ENCODE assay signal across 11 cellular contexts in genomic region chr22:36433318-36434231, GRCh38. TPM values are rescaled to one million over a fixed set of nuclear protein-coding genes. Genes with fewer than 3 reads are reported as not detected.
DNase-seq lines count a peak whose midpoint lies in the region; FAIRE-seq lines count a peak whose summit lies in the region.
"Had no signal": no experiment of that assay in that cellular context is flagged by ENCODE, and none has a peak within 500 bp of the region (broad histone marks: within the 10 kb centered on the region; RNA-seq: fewer than 3 reads in every experiment).

No MANE protein-coding gene starts in this region.

- H3K4ac ChIP-seq in trophoblast cell (ENCODE audit: low read depth, low read length), result peak overlapping the region; percentile 54

- peak overlapping the region; percentile 96 for H2BK12ac ChIP-seq in trophoblast cell (ENCODE audit: low read length)

- H3K9ac ChIP-seq in trophoblast cell (ENCODE audit: low read length), result no peak overlapping the region

- H2AFZ ChIP-seq in trophoblast cell (ENCODE audit: insufficient read depth, low read length, poor library complexity), result no peak overlapping the region

- H2AK5ac ChIP-seq in trophoblast cell (ENCODE audit: low read length), result peak overlapping the region; percentile 88

- H3K79me1 ChIP-seq in trophoblast cell (ENCODE audit: low read length), result peaks cover 43% of the 10 kb centered on the region

- no peak overlapping the region for H4K12ac ChIP-seq in trophoblast cell (ENCODE audit: low read depth, low read length)

- H3K79me2 ChIP-seq in trophoblast cell (ENCODE audit: control insufficient read depth, insufficient read depth, low read length, poor library complexity), result peaks cover 2% of the 10 kb centered on the region

- H3K18ac ChIP-seq in trophoblast cell (ENCODE audit: low read length), result peak overlapping the region; percentile 94

- peaks cover 39 to 43% of the 10 kb centered on the region in 2 experiments for H3K4me1 ChIP-seq in trophoblast cell (ENCODE audit: control insufficient read depth in 1 of 2, insufficient read depth in 2 of 2, low read length in 2 of 2)

- H2BK5ac ChIP-seq in trophoblast cell (ENCODE audit: low read depth, low read length, poor library complexity), result peak overlapping the region; percentile 37

- FAIRE-seq in HTR-8/SVneo (lab: Jason Lieb, UNC), result no peak

- H3K27ac ChIP-seq in trophoblast cell (ENCODE audit: low read depth, low read length), result peak overlapping the region; percentile 84
- H3K27ac ChIP-seq: testis had no signal

- H4K91ac ChIP-seq in trophoblast cell (ENCODE audit: low read depth, low read length), result peak overlapping the region; percentile 92

- no peaks in the 10 kb centered on the region for H3K36me3 ChIP-seq in trophoblast cell (ENCODE audit: control insufficient read depth in 1 of 2, insufficient read depth in 2 of 2, low read length in 2 of 2)

- H3K4me2 ChIP-seq in trophoblast cell (ENCODE audit: low read length), result no peak overlapping the region

- DNase-seq in DMS53 (lab: John Stamatoyannopoulos, UW), result peak; percentile 90
- peak; percentile 90 for DNase-seq in NCI-H2029 (lab: John Stamatoyannopoulos, UW)
- DNase-seq in cerebellum (ENCODE audit: low spot score), result peak; percentile 75
- no peak for DNase-seq in trophoblast cell
- no peak for DNase-seq in inferior parietal cortex (ENCODE audit: extremely low spot score)
- no peak for DNase-seq in NCI-H1694 (lab: John Stamatoyannopoulos, UW)
- DNase-seq in NCI-H526 treated with DMSO at 0.1 percent for 48 hours (lab: John Stamatoyannopoulos, UW), result no peak
- DNase-seq in HTR-8/SVneo (ENCODE audit: insufficient read length, low spot score), result no peak
- DNase-seq: OCI-M1, testis had no signal

- peak overlapping the region; percentile 2 for H3K4me3 ChIP-seq in trophoblast cell (ENCODE audit: low read depth, low read length)
- H3K4me3 ChIP-seq: skin epidermis, testis had no signal

- H3K14ac ChIP-seq in trophoblast cell (ENCODE audit: low read length), result peak overlapping the region; percentile 93

- H3K23ac ChIP-seq in trophoblast cell (ENCODE audit: low read length), result no peak overlapping the region

- H3K27me3 ChIP-seq in trophoblast cell (ENCODE audit: insufficient read depth, low read length), result no peaks in the 10 kb centered on the region
- H3K27me3 ChIP-seq: testis had no signal

- H3K9me3 ChIP-seq in trophoblast cell (ENCODE audit: insufficient read depth, low read depth, low read length), result no peaks in the 10 kb centered on the region
- H3K9me3 ChIP-seq: testis had no signal

- peak overlapping the region; percentile 56 for H4K8ac ChIP-seq in trophoblast cell (ENCODE audit: low read depth, low read length)

- peak overlapping the region; percentile 77 for H2BK120ac ChIP-seq in trophoblast cell (ENCODE audit: insufficient read depth, low read length, poor library complexity)

- WGBS in trophoblast cell (ENCODE audit: extremely low coverage, insufficient coverage, insufficient read length), result no CpG with 5 or more reads among the region's 14 CpGs

RNA-seq across cellular contexts. Expression of gene MYH9, which starts 45.8 kb away (rescaled TPM):
- total RNA-seq in cerebellum, result 38.6 TPM
- polyA plus RNA-seq in trophoblast cell (2013), result 280 and 288 TPM in 2 replicates

RNA-seq across cellular contexts. Expression of gene TXN2, which starts 47.9 kb away (rescaled TPM):
- 12.3 TPM for total RNA-seq in cerebellum
- polyA plus RNA-seq in trophoblast cell (2013), result 47.7 and 47.8 TPM in 2 replicates

Comparison
In these comparisons a context has a peak if more than half of its experiments do, and no peak if none do; other contexts are left out.
1. DNase-seq: peak in DMS53 (single experiment), NCI-H2029 (single experiment) and cerebellum (single experiment); none in trophoblast cell (0 of 2), inferior parietal cortex (single experiment), NCI-H1694 (single experiment), NCI-H526 treated with DMSO at 0.1 percent for 48 hours (single experiment) and HTR-8/SVneo (single experiment).